ENCODE assay signal across 12 cellular contexts in genomic region chr3:133973249-133973980, GRCh38.
"Had no signal": no experiment of that assay in that cellular context is flagged by ENCODE, and none has a peak within 500 bp of the region (broad histone marks: within the 10 kb centered on the region; RNA-seq: fewer than 3 reads in every experiment).

No MANE protein-coding gene starts in this region.

- H3K4me3 ChIP-seq: cardiac muscle cell, coronary artery, neural progenitor cell, pancreas, tibial artery, uterus had no signal

- H3K36me3 Mint-ChIP-seq: neural progenitor cell had no signal

- DNase-seq: activated CD4-positive, alpha-beta T cell treated with anti-CD3 and anti-CD28 coated beads for 4 hours; activated CD8-positive, alpha-beta memory T cell treated with anti-CD3 and anti-CD28 coated beads, Interleukin-2, amount 50 U/mL, for 48 hours; activated CD8-positive, alpha-beta T cell treated with anti-CD3 and anti-CD28 coated beads, Interleukin-2, amount 10 ng/mL, durations not matched to agents 7 days and 5 days; effector CD8-positive, alpha-beta T cell; hippocampal formation; pancreas; small intestine; tibial artery; uterus had no signal

- H3K4me3 Mint-ChIP-seq: activated CD8-positive, alpha-beta T cell treated with anti-CD3 and anti-CD28 coated beads, Interleukin-2, amount 10 ng/mL, durations not matched to agents 7 days and 5 days; neural progenitor cell had no signal

- H3K27ac Mint-ChIP-seq: activated CD8-positive, alpha-beta T cell treated with anti-CD3 and anti-CD28 coated beads, Interleukin-2, amount 10 ng/mL, durations not matched to agents 7 days and 5 days; neural progenitor cell had no signal
